In the genomic region with DNA sequence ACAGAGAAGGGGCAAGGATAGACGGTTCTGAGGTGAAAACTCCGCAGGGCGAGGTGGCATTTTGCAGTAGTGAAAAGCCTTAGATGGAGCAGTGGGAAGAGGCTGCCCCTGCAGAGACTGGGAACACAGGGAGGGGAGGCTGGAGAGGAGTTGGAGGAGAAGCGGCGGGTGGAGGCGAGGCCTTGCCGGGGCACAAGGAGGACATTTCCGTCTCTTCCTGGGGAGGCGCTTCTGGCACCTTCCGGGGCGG, we compare ENCODE assay signal across 8 cellular contexts.
DNase-seq lines count a peak whose midpoint lies in the region; ATAC-seq and TF ChIP-seq lines count a peak whose summit lies in the region.

No MANE protein-coding gene starts in this region.

- in situ Hi-C loops in astrocyte of the cerebellum (cut with HindIII; ENCODE audit: low sequenced_read_pairs): no loop called here

- peaks cover 45% of the 10 kb centered on the region for H3K36me3 ChIP-seq in muscle layer of colon (ENCODE audit: insufficient read depth, low read length)

- H3K27ac ChIP-seq in muscle layer of colon (ENCODE audit: low read depth, low read length): peak overlapping the region; percentile 97

- H3K9me3 ChIP-seq in muscle layer of colon (ENCODE audit: low read length): no peaks in the 10 kb centered on the region

- TF ChIP-seq CTCF in AG10803 (conservative IDR thresholded peaks at IDR 0.05; ENCODE audit: low read length) (peak; percentile 64; the same call in 1 of the 2 replicates), astrocyte of the cerebellum (IDR thresholded peaks at IDR 0.05; ENCODE audit: low read depth, low read length, missing control alignments) (no peak)

- DNase-seq in AG10803 (ENCODE audit: low read depth) (no peak), astrocyte of the cerebellum (ENCODE audit: low read depth) (no peak), NCI-H2029 (lab: John Stamatoyannopoulos, UW) (no peak), NCI-H128 (lab: John Stamatoyannopoulos, UW; ENCODE audit: unreplicated experiment) (no peak)

- no peaks in the 10 kb centered on the region for H3K27me3 ChIP-seq in muscle layer of colon (ENCODE audit: control insufficient read depth in 1 of 2, insufficient read depth in 2 of 2, low read length in 2 of 2)

- H3K9ac ChIP-seq in muscle layer of colon (ENCODE audit: low read length): peak overlapping the region; percentile 61

- H3K4me3 ChIP-seq in AG10803 (ENCODE audit: low read length) (peak overlapping the region; percentile 47), astrocyte of the cerebellum (ENCODE audit: low read depth, low read length) (peak overlapping the region; percentile 51), muscle layer of colon (ENCODE audit: low read depth in 1 of 2, low read length in 2 of 2) (peak overlapping the region; percentile 5 to 47)

- H3K4me1 ChIP-seq in muscle layer of colon (ENCODE audit: insufficient read depth, low read length): peaks cover 17% of the 10 kb centered on the region

- ATAC-seq in HG02678 (IDR thresholded peaks at IDR 0.05; ENCODE audit: unreplicated experiment) (peak; percentile 1), GM21825 (IDR thresholded peaks at IDR 0.05; ENCODE audit: unreplicated experiment) (no peak), HG02938 (IDR thresholded peaks at IDR 0.05; ENCODE audit: unreplicated experiment) (no peak)
